Comparison of ENCODE assay signal across 36 cellular contexts in genomic region chr4:153765836-153766235, GRCh38. TPM values are rescaled to one million over a fixed set of nuclear protein-coding genes. Genes with fewer than 3 reads are reported as not detected.
"Had no signal": no experiment of that assay in that cellular context is flagged by ENCODE, and none has a peak within 500 bp of the region (broad histone marks: within the 10 kb centered on the region; RNA-seq: fewer than 3 reads in every experiment).

No MANE protein-coding gene starts in this region.

- ATAC-seq: activated CD8-positive, alpha-beta T cell treated with anti-CD3 and anti-CD28 coated beads for 36 hours; activated naive CD8-positive, alpha-beta T cell treated with anti-CD3 and anti-CD28 coated beads, Interleukin-2, amount 50 U/mL, for 24 hours; activated T-cell treated with anti-CD3 and anti-CD28 coated beads, Interleukin-2, amount 50 U/mL, for 4 hours; activated T-helper 17 cell treated with anti-CD3 and anti-CD28 coated beads, Interleukin-2, amount 50 U/mL, for 72 hours; effector memory CD8-positive, alpha-beta T cell; esophagus mucosa; heart left ventricle; left colon; psoas muscle; stimulated activated memory B cell treated with anti-CD40 and anti-IgM and Interleukin-4, amounts not matched to agents 10 μg/mL and 1 μg/mL and 100 μg/mL, for 72 hours; stimulated activated naive CD8-positive, alpha-beta T cell treated with anti-CD3 and anti-CD28 coated beads, Interleukin-15, amount 100 ng/mL, for 72 hours; WTC11 had no signal

- H3K4me3 ChIP-seq: heart left ventricle, psoas muscle, smooth muscle cell, thyroid gland, upper lobe of left lung, vagina had no signal

- H3K4me1 Mint-ChIP-seq: activated T-helper 17 cell treated with anti-CD3 and anti-CD28 coated beads, Interleukin-2, amount 50 U/mL, for 72 hours; immature natural killer cell; naive B cell; stimulated activated memory B cell treated with anti-CD40 and anti-IgM and Interleukin-4, amounts not matched to agents 10 μg/mL and 1 μg/mL and 100 μg/mL, for 72 hours had no signal

- H3K79me2 ChIP-seq: parathyroid adenoma had no signal

- H3K9ac ChIP-seq: parathyroid adenoma had no signal

- H3K4me2 ChIP-seq: smooth muscle cell had no signal

- H3K9me3 ChIP-seq: psoas muscle, thyroid gland, upper lobe of left lung, vagina had no signal

- H3K27ac Mint-ChIP-seq: activated CD8-positive, alpha-beta T cell treated with anti-CD3 and anti-CD28 coated beads for 36 hours; activated naive CD4-positive, alpha-beta T cell treated with anti-CD3 and anti-CD28 coated beads, Interleukin-2, amount 50 U/mL, for 24 hours; activated naive CD8-positive, alpha-beta T cell treated with anti-CD3 and anti-CD28 coated beads, Interleukin-2, amount 50 U/mL, for 24 hours; activated T-helper 17 cell treated with anti-CD3 and anti-CD28 coated beads, Interleukin-2, amount 50 U/mL, for 72 hours; effector memory CD8-positive, alpha-beta T cell; immature natural killer cell; mesothelial cell of epicardium; naive B cell; stimulated activated memory B cell treated with anti-CD40 and anti-IgM and Interleukin-4, amounts not matched to agents 10 μg/mL and 1 μg/mL and 100 μg/mL, for 72 hours; WTC11 had no signal

- DNase-seq: activated CD4-positive, alpha-beta T cell treated with anti-CD3 and anti-CD28 coated beads for 1 hour; activated CD4-positive, alpha-beta T cell treated with anti-CD3 and anti-CD28 coated beads, Interleukin-2, amount 50 U/mL, for 1 hour; activated CD8-positive, alpha-beta T cell treated with anti-CD3 and anti-CD28 coated beads for 36 hours; activated naive CD8-positive, alpha-beta T cell treated with anti-CD3 and anti-CD28 coated beads, Interleukin-2, amount 50 U/mL, for 24 hours; activated T-cell treated with anti-CD3 and anti-CD28 coated beads, Interleukin-2, amount 50 U/mL, for 4 hours; amygdala; caudate nucleus; cortex of kidney; effector memory CD8-positive, alpha-beta T cell; foreskin fibroblast; heart left ventricle; hypothalamus; immature natural killer cell; kidney; left colon; naive B cell; nephron progenitor cell; occipital lobe; psoas muscle; stimulated activated CD4-positive, alpha-beta T cell treated with anti-CD3 and anti-CD28 coated beads, Interleukin-1b, Interleukin-23, amount 100 ng/mL, for 48 hours; stimulated activated CD4-positive, alpha-beta T cell treated with anti-CD3 and anti-CD28 coated beads, Interleukin-4, amount 100 ng/mL, for 4 hours; stimulated activated CD8-positive, alpha-beta memory T cell treated with anti-CD3 and anti-CD28 coated beads, Interleukin-4, amount 100 ng/mL, for 48 hours; stimulated activated naive CD8-positive, alpha-beta T cell treated with anti-CD3 and anti-CD28 coated beads, Interleukin-15, amount 100 ng/mL, for 72 hours; T1000; thyroid gland; upper lobe of left lung had no signal

- H3K27me3 ChIP-seq: thyroid gland, upper lobe of left lung, vagina had no signal

- FAIRE-seq: endothelial cell of umbilical vein, kidney had no signal

- H3K36me3 ChIP-seq: heart left ventricle, thyroid gland, upper lobe of left lung, vagina had no signal

- H3K9me3 Mint-ChIP-seq: activated naive CD4-positive, alpha-beta T cell treated with anti-CD3 and anti-CD28 coated beads, Interleukin-2, amount 50 U/mL, for 24 hours; activated T-cell treated with anti-CD3 and anti-CD28 coated beads, Interleukin-2, amount 50 U/mL, for 4 hours; activated T-helper 17 cell treated with anti-CD3 and anti-CD28 coated beads, Interleukin-2, amount 50 U/mL, for 72 hours; stimulated activated naive CD8-positive, alpha-beta T cell treated with anti-CD3 and anti-CD28 coated beads, Interleukin-15, amount 100 ng/mL, for 72 hours had no signal

- H3K4me3 Mint-ChIP-seq: activated CD8-positive, alpha-beta T cell treated with anti-CD3 and anti-CD28 coated beads for 36 hours; activated naive CD4-positive, alpha-beta T cell treated with anti-CD3 and anti-CD28 coated beads, Interleukin-2, amount 50 U/mL, for 24 hours; activated naive CD8-positive, alpha-beta T cell treated with anti-CD3 and anti-CD28 coated beads, Interleukin-2, amount 50 U/mL, for 24 hours; activated T-cell treated with anti-CD3 and anti-CD28 coated beads, Interleukin-2, amount 50 U/mL, for 4 hours; activated T-helper 17 cell treated with anti-CD3 and anti-CD28 coated beads, Interleukin-2, amount 50 U/mL, for 72 hours; effector memory CD8-positive, alpha-beta T cell; immature natural killer cell; mesothelial cell of epicardium; naive B cell; nephron progenitor cell; stimulated activated memory B cell treated with anti-CD40 and anti-IgM and Interleukin-4, amounts not matched to agents 10 μg/mL and 1 μg/mL and 100 μg/mL, for 72 hours; stimulated activated naive CD8-positive, alpha-beta T cell treated with anti-CD3 and anti-CD28 coated beads, Interleukin-15, amount 100 ng/mL, for 72 hours; WTC11 had no signal

- H3K4me1 ChIP-seq: heart left ventricle, parathyroid adenoma, psoas muscle, thyroid gland, upper lobe of left lung, vagina had no signal

- H3K36me3 Mint-ChIP-seq: immature natural killer cell; mesothelial cell of epicardium; stimulated activated memory B cell treated with anti-CD40 and anti-IgM and Interleukin-4, amounts not matched to agents 10 μg/mL and 1 μg/mL and 100 μg/mL, for 72 hours had no signal

- H3K27me3 Mint-ChIP-seq: activated naive CD4-positive, alpha-beta T cell treated with anti-CD3 and anti-CD28 coated beads, Interleukin-2, amount 50 U/mL, for 24 hours had no signal

- H3K27ac ChIP-seq: heart left ventricle, parathyroid adenoma, psoas muscle, thyroid gland, upper lobe of left lung, vagina had no signal

- H2AFZ ChIP-seq: parathyroid adenoma had no signal

RNA-seq across cellular contexts. Expression of gene RNF175, which starts 6.0 kb away (rescaled TPM):
- total RNA-seq: activated CD8-positive, alpha-beta T cell treated with anti-CD3 and anti-CD28 coated beads for 36 hours; endothelial cell of umbilical vein; esophagus mucosa; left colon; psoas muscle; upper lobe of left lung had no signal
- polyA plus RNA-seq: endothelial cell of umbilical vein, immature natural killer cell had no signal

RNA-seq across cellular contexts. Expression of gene SFRP2, which starts 23.0 kb away (rescaled TPM):
- total RNA-seq: activated CD8-positive, alpha-beta T cell treated with anti-CD3 and anti-CD28 coated beads for 36 hours; activated T-helper 17 cell treated with anti-CD3 and anti-CD28 coated beads, Interleukin-2, amount 50 U/mL, for 72 hours; endothelial cell of umbilical vein had no signal
- polyA plus RNA-seq: immature natural killer cell had no signal
